1 cellular context compared by ENCODE assay signal in the genomic region with DNA sequence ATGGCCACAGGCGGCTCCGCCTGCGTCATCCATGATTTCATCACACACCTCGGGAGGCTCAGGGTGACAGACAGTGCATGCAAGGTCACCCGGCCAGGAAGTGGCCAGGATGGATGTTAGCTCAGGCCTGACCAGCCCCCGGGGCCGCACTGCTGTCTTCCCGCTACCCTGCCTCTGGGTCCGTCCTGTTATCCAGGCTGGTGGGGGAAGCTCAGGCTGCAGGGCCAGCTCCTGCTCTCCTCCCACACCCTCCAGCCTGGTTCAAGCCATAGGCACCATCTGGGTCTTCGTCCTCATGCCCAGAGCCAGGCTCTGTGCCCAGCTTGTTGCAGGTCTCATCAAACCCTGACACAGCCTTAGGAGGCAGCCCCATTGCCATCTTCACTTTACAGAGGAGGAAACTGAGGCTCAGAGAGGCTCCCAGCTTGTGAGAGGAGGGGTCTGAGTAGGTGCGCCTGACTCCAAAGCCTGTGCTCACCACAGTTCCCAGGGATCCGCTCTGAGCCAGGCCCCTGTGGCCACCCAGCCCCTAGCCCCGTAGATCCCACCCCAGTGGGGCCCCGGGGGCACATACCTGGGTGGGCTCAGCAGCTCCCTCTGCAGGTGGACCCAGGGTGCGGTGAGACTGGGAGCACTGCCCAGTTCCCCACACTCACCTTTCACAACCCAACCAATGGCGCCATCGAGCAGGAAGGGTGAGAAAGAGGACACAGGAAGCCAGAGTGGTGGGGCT.
A peak's percentile ranks its signal among the peaks of the same experiment; 100 is the strongest.
TF ChIP-seq lines count a peak whose summit lies in the region.

No MANE protein-coding gene starts in this region.

TF ChIP-seq in K562, 482 proteins besides CTCF, POLR2A, EP300 and RAD21 (continued from another document and continues in another):
- TF ChIP-seq, protein P1, sequence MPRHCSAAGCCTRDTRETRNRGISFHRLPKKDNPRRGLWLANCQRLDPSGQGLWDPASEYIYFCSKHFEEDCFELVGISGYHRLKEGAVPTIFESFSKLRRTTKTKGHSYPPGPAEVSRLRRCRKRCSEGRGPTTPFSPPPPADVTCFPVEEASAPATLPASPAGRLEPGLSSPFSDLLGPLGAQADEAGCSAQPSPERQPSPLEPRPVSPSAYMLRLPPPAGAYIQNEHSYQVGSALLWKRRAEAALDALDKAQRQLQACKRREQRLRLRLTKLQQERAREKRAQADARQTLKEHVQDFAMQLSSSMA (CRISPR knock-in tag; IDR thresholded peaks at IDR 0.05), result no peak
- peak; percentile 16; the same call in 1 of the 2 replicates for TF ChIP-seq ZNF324 (CRISPR knock-in tag; IDR thresholded peaks at IDR 0.05)
- no peak for TF ChIP-seq CCAR2 (IDR thresholded peaks at IDR 0.05; ENCODE audit: low read depth, low read length)
- no peak for TF ChIP-seq KDM4B (IDR thresholded peaks at IDR 0.05; ENCODE audit: borderline replicate concordance in 2 of 2, low read depth in 1 of 2)
- TF ChIP-seq CAMTA2 (CRISPR knock-in tag; conservative IDR thresholded peaks at IDR 0.05), result no peak
- TF ChIP-seq, protein P2, sequence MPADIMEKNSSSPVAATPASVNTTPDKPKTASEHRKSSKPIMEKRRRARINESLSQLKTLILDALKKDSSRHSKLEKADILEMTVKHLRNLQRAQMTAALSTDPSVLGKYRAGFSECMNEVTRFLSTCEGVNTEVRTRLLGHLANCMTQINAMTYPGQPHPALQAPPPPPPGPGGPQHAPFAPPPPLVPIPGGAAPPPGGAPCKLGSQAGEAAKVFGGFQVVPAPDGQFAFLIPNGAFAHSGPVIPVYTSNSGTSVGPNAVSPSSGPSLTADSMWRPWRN (IDR thresholded peaks at IDR 0.05; ENCODE audit: low read depth), result no peak
- TF ChIP-seq, protein P3, sequence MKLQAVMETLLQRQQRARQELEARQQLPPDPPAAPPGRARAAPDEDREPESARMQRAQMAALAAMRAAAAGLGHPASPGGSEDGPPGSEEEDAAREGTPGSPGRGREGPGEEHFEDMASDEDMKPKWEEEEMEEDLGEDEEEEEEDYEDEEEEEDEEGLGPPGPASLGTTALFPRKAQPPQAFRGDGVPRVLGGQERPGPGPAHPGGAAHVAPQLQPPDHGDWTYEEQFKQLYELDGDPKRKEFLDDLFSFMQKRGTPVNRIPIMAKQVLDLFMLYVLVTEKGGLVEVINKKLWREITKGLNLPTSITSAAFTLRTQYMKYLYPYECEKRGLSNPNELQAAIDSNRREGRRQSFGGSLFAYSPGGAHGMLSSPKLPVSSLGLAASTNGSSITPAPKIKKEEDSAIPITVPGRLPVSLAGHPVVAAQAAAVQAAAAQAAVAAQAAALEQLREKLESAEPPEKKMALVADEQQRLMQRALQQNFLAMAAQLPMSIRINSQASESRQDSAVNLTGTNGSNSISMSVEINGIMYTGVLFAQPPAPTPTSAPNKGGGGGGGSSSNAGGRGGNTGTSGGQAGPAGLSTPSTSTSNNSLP (IDR thresholded peaks at IDR 0.05; ENCODE audit: borderline replicate concordance, low read depth, low read length), result no peak
- no peak for TF ChIP-seq OTX1 (CRISPR knock-in tag; IDR thresholded peaks at IDR 0.05)
- no peak for TF ChIP-seq BCOR (IDR thresholded peaks at IDR 0.05)
- no peak for TF ChIP-seq HDAC2 (IDR thresholded peaks at IDR 0.05)
- no peak for TF ChIP-seq POLR2H (tag; IDR thresholded peaks at IDR 0.05; ENCODE audit: low read depth)
- 0 out of 2 replicates have a peak, but pooled peaks have one; percentile 39 for TF ChIP-seq ZNF134 (CRISPR knock-in tag; conservative IDR thresholded peaks at IDR 0.05)
- no peak; the same call in 1 of the 2 replicates for TF ChIP-seq SMAD3 (CRISPR knock-in tag; conservative IDR thresholded peaks at IDR 0.05)
- no peak for TF ChIP-seq HEY1 (CRISPR knock-in tag; IDR thresholded peaks at IDR 0.05; ENCODE audit: borderline replicate concordance)
- TF ChIP-seq RBM17 (IDR thresholded peaks at IDR 0.05; ENCODE audit: borderline replicate concordance, low read depth, low read length), result no peak
- TF ChIP-seq POLR2AphosphoS5 (IDR thresholded peaks at IDR 0.05; ENCODE audit: control insufficient read depth, insufficient read depth, low read depth, low read length), result no peak
- no peak for TF ChIP-seq HSF4 (CRISPR knock-in tag; IDR thresholded peaks at IDR 0.05; ENCODE audit: borderline replicate concordance)
- TF ChIP-seq, protein P4, sequence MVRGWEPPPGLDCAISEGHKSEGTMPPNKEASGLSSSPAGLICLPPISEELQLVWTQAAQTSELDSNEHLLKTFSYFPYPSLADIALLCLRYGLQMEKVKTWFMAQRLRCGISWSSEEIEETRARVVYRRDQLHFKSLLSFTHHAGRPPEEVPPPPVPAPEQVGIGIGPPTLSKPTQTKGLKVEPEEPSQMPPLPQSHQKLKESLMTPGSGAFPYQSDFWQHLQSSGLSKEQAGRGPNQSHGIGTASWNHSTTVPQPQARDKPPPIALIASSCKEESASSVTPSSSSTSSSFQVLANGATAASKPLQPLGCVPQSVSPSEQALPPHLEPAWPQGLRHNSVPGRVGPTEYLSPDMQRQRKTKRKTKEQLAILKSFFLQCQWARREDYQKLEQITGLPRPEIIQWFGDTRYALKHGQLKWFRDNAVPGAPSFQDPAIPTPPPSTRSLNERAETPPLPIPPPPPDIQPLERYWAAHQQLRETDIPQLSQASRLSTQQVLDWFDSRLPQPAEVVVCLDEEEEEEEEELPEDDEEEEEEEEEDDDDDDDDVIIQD (CRISPR knock-in tag; IDR thresholded peaks at IDR 0.05), result no peak
- no peak for TF ChIP-seq TCF7 (IDR thresholded peaks at IDR 0.05; ENCODE audit: borderline replicate concordance)
- peak; percentile 91 for TF ChIP-seq CREB1 (IDR thresholded peaks at IDR 0.05)
- TF ChIP-seq CREB1 (CRISPR knock-in tag; IDR thresholded peaks at IDR 0.05), result peak; percentile 85
- TF ChIP-seq, protein P5, sequence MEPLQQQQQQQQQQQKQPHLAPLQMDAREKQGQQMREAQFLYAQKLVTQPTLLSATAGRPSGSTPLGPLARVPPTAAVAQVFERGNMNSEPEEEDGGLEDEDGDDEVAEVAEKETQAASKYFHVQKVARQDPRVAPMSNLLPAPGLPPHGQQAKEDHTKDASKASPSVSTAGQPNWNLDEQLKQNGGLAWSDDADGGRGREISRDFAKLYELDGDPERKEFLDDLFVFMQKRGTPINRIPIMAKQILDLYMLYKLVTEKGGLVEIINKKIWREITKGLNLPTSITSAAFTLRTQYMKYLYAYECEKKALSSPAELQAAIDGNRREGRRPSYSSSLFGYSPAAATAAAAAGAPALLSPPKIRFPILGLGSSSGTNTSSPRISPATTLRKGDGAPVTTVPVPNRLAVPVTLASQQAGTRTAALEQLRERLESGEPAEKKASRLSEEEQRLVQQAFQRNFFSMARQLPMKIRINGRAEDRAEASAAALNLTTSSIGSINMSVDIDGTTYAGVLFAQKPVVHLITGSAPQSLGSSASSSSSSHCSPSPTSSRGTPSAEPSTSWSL (CRISPR knock-in tag; IDR thresholded peaks at IDR 0.05; ENCODE audit: borderline replicate concordance), result no peak
- no peak for TF ChIP-seq BRCA1 (IDR thresholded peaks at IDR 0.05)
- TF ChIP-seq BRCA1 (CRISPR knock-in tag; IDR thresholded peaks at IDR 0.05), result no peak
- no peak for TF ChIP-seq FOXP1 (CRISPR knock-in tag; IDR thresholded peaks at IDR 0.05)
- TF ChIP-seq FOXM1 (IDR thresholded peaks at IDR 0.05; ENCODE audit: low read depth), result no peak
- TF ChIP-seq FOXM1 (CRISPR knock-in tag; IDR thresholded peaks at IDR 0.05; ENCODE audit: low read depth), result no peak
- no peak for TF ChIP-seq ZNF77 (CRISPR knock-in tag; IDR thresholded peaks at IDR 0.05)
- TF ChIP-seq HNRNPL (IDR thresholded peaks at IDR 0.05; ENCODE audit: low read depth, low read length), result peak; percentile 27; the same call in 1 of the 2 replicates
- no peak for TF ChIP-seq NUFIP1 (IDR thresholded peaks at IDR 0.05; ENCODE audit: partially characterized antibody)
- TF ChIP-seq TCF7L2 (IDR thresholded peaks at IDR 0.05; ENCODE audit: low read depth, low read length), result no peak
- TF ChIP-seq, protein P6, sequence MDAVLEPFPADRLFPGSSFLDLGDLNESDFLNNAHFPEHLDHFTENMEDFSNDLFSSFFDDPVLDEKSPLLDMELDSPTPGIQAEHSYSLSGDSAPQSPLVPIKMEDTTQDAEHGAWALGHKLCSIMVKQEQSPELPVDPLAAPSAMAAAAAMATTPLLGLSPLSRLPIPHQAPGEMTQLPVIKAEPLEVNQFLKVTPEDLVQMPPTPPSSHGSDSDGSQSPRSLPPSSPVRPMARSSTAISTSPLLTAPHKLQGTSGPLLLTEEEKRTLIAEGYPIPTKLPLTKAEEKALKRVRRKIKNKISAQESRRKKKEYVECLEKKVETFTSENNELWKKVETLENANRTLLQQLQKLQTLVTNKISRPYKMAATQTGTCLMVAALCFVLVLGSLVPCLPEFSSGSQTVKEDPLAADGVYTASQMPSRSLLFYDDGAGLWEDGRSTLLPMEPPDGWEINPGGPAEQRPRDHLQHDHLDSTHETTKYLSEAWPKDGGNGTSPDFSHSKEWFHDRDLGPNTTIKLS (IDR thresholded peaks at IDR 0.05; ENCODE audit: borderline replicate concordance, low read depth), result no peak
- peak; percentile 53 to 59 for TF ChIP-seq NRF1 (conservative IDR thresholded peaks at IDR 0.05 in 1 of 2, IDR thresholded peaks at IDR 0.05 in 1 of 2)
- TF ChIP-seq TCF3 (CRISPR knock-in tag; IDR thresholded peaks at IDR 0.05), result no peak; the same call in 1 of the 2 replicates
- TF ChIP-seq POLR3A (IDR thresholded peaks at IDR 0.05; ENCODE audit: borderline replicate concordance, extremely low read depth, insufficient read depth, insufficient read length), result no peak
- TF ChIP-seq SAFB2 (IDR thresholded peaks at IDR 0.05; ENCODE audit: borderline replicate concordance, low read depth, low read length, severe bottlenecking), result no peak
- TF ChIP-seq, protein P7, sequence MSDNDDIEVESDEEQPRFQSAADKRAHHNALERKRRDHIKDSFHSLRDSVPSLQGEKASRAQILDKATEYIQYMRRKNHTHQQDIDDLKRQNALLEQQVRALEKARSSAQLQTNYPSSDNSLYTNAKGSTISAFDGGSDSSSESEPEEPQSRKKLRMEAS (CRISPR knock-in tag; IDR thresholded peaks at IDR 0.05), result no peak
- TF ChIP-seq CXXC5 (CRISPR knock-in tag; IDR thresholded peaks at IDR 0.05), result peak; percentile 87; the same call in 1 of the 2 replicates
- no peak for TF ChIP-seq ZNF212 (CRISPR knock-in tag; IDR thresholded peaks at IDR 0.05)
- no peak for TF ChIP-seq ZNF75A (CRISPR knock-in tag; IDR thresholded peaks at IDR 0.05)
- TF ChIP-seq LCOR (CRISPR knock-in tag; IDR thresholded peaks at IDR 0.05), result no peak
- TF ChIP-seq, protein P8, sequence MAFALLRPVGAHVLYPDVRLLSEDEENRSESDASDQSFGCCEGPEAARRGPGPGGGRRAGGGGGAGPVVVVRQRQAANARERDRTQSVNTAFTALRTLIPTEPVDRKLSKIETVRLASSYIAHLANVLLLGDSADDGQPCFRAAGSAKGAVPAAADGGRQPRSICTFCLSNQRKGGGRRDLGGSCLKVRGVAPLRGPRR (CRISPR knock-in tag; IDR thresholded peaks at IDR 0.05), result no peak
- no peak for TF ChIP-seq HMG20A (CRISPR knock-in tag; conservative IDR thresholded peaks at IDR 0.05)
- no peak for TF ChIP-seq EGR1 (conservative IDR thresholded peaks at IDR 0.05)
- TF ChIP-seq KHSRP (IDR thresholded peaks at IDR 0.05), result no peak
- no peak for TF ChIP-seq HNRNPK (IDR thresholded peaks at IDR 0.05; ENCODE audit: low read depth, low read length, poor library complexity, severe bottlenecking)
- TF ChIP-seq KLF10 (CRISPR knock-in tag; IDR thresholded peaks at IDR 0.05), result no peak
- no peak for TF ChIP-seq XRCC4 (IDR thresholded peaks at IDR 0.05; ENCODE audit: extremely low read depth, insufficient read depth, insufficient read length)
- TF ChIP-seq L3MBTL2 (IDR thresholded peaks at IDR 0.05), result peak; percentile 79
- TF ChIP-seq FOXJ2 (tag; IDR thresholded peaks at IDR 0.05), result no peak
- TF ChIP-seq, protein P9, sequence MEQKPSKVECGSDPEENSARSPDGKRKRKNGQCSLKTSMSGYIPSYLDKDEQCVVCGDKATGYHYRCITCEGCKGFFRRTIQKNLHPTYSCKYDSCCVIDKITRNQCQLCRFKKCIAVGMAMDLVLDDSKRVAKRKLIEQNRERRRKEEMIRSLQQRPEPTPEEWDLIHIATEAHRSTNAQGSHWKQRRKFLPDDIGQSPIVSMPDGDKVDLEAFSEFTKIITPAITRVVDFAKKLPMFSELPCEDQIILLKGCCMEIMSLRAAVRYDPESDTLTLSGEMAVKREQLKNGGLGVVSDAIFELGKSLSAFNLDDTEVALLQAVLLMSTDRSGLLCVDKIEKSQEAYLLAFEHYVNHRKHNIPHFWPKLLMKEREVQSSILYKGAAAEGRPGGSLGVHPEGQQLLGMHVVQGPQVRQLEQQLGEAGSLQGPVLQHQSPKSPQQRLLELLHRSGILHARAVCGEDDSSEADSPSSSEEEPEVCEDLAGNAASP (IDR thresholded peaks at IDR 0.05), result peak; percentile 96
- peak; percentile 31; the same call in 1 of the 2 replicates for TF ChIP-seq CBFA2T3 (IDR thresholded peaks at IDR 0.05)
- peak; percentile 62; the same call in 1 of the 2 replicates for TF ChIP-seq SMARCA4 (IDR thresholded peaks at IDR 0.05)
- TF ChIP-seq FIP1L1 (IDR thresholded peaks at IDR 0.05; ENCODE audit: low read depth, low read length, poor library complexity, severe bottlenecking), result no peak
- peak in 1 of 3 experiments; percentile 40 for TF ChIP-seq YY1 (IDR thresholded peaks at IDR 0.05; ENCODE audit: borderline replicate concordance in 1 of 3, control insufficient read depth in 1 of 3, extremely low read depth in 1 of 3, insufficient read depth in 3 of 3, insufficient read length in 1 of 3, insufficient replicate concordance in 2 of 3, low read depth in 1 of 3, low read length in 2 of 3)
- TF ChIP-seq, protein P10, sequence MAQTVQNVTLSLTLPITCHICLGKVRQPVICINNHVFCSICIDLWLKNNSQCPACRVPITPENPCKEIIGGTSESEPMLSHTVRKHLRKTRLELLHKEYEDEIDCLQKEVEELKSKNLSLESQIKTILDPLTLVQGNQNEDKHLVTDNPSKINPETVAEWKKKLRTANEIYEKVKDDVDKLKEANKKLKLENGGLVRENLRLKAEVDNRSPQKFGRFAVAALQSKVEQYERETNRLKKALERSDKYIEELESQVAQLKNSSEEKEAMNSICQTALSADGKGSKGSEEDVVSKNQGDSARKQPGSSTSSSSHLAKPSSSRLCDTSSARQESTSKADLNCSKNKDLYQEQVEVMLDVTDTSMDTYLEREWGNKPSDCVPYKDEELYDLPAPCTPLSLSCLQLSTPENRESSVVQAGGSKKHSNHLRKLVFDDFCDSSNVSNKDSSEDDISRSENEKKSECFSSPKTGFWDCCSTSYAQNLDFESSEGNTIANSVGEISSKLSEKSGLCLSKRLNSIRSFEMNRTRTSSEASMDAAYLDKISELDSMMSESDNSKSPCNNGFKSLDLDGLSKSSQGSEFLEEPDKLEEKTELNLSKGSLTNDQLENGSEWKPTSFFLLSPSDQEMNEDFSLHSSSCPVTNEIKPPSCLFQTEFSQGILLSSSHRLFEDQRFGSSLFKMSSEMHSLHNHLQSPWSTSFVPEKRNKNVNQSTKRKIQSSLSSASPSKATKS (CRISPR knock-in tag; IDR thresholded peaks at IDR 0.05), result no peak
- no peak for TF ChIP-seq ZFP36 (IDR thresholded peaks at IDR 0.05; ENCODE audit: low read depth, low read length, partially characterized antibody)
- no peak for TF ChIP-seq PCBP1 (IDR thresholded peaks at IDR 0.05; ENCODE audit: low read depth, low read length, poor library complexity, severe bottlenecking)
- TF ChIP-seq PTRF (tag; IDR thresholded peaks at IDR 0.05), result peak; percentile 22; the same call in 1 of the 2 replicates
